Comparison of ENCODE assay signal across 7 cellular contexts in genomic region chr15:70722266-70723123, GRCh38. TPM values are rescaled to one million over a fixed set of nuclear protein-coding genes. Genes with fewer than 3 reads are reported as not detected.
DNase-seq lines count a peak whose midpoint lies in the region; ATAC-seq, FAIRE-seq and TF ChIP-seq lines count a peak whose summit lies in the region.

No MANE protein-coding gene starts in this region.

- H4K20me1 ChIP-seq in keratinocyte (ENCODE audit: control insufficient read depth, extremely low read depth, insufficient read depth, low read length): no peaks in the 10 kb centered on the region

- intact Hi-C loops in aorta (cut with DNase I): loop anchor here (10.0 kb wide), 1 partner anchor 48 kb away; no protein-coding TSS in a partner anchor

- H3K79me2 ChIP-seq in keratinocyte (ENCODE audit: control insufficient read depth, insufficient read depth, low read length): peaks cover 2% of the 10 kb centered on the region

- H3K9me3 ChIP-seq in keratinocyte (ENCODE audit: control insufficient read depth, low read depth, low read length) (no peaks in the 10 kb centered on the region), aorta (ENCODE audit: control insufficient read depth, low read length) (no peaks in the 10 kb centered on the region)

- H3K4me3 ChIP-seq in NB4 (ENCODE audit: low read depth, low read length) (no peak overlapping the region), keratinocyte (ENCODE audit: control insufficient read depth in 2 of 3, extremely low read depth in 1 of 3, insufficient read depth in 2 of 3, low read depth in 1 of 3, low read length in 3 of 3) (no peak overlapping the region), aorta (ENCODE audit: low read length in 2 of 2) (no peak overlapping the region)

- no peaks in the 10 kb centered on the region for H3K27me3 ChIP-seq in keratinocyte (ENCODE audit: control insufficient read depth, extremely low read depth, insufficient read depth, low read length)
- H3K27me3 ChIP-seq in aorta (ENCODE audit: control insufficient read depth in 1 of 2, insufficient read depth in 2 of 2, low read length in 1 of 2): no peaks in the 10 kb centered on the region

- no peak for TF ChIP-seq POLR2A in NB4 (IDR thresholded peaks at IDR 0.05; ENCODE audit: extremely low read depth, insufficient read length)

- no peak overlapping the region for H3K9ac ChIP-seq in keratinocyte (ENCODE audit: control insufficient read depth, extremely low read depth, insufficient read depth, low read length)

- DNase-seq in GM10266 (ENCODE audit: extremely low spot score): peak; percentile 38
- DNase-seq in NB4 (ENCODE audit: low read depth): peak; percentile 65
- peak; percentile 68 for DNase-seq in amniotic epithelial cell (ENCODE audit: low read depth)
- no peak for DNase-seq in keratinocyte (ENCODE audit: low read depth, low spot score)
- no peak for DNase-seq in aorta
- no peak for DNase-seq in T-helper 9 cell
- DNase-seq in NCI-H128 (lab: John Stamatoyannopoulos, UW; ENCODE audit: unreplicated experiment): no peak

- WGBS in aorta, 2 donors: 67 to 73% methylated on average over 3 of the region's 3 CpGs

- H3K4me1 ChIP-seq in keratinocyte (ENCODE audit: control insufficient read depth, extremely low read depth, insufficient read depth, low read length) (no peaks in the 10 kb centered on the region), aorta (ENCODE audit: control insufficient read depth in 1 of 2, insufficient read depth in 2 of 2, low read length in 2 of 2) (peaks cover under 1 to 3% of the 10 kb centered on the region in 2 donors)

- H2AFZ ChIP-seq in keratinocyte (ENCODE audit: control insufficient read depth, low read length): no peak overlapping the region

- dilution Hi-C loops in keratinocyte (cut with MboI; ENCODE audit: extremely low pct_ligation_motif_present, low sequenced_read_pairs): no loop called here

- H3K27ac ChIP-seq in keratinocyte (ENCODE audit: control insufficient read depth, insufficient read depth, low read length) (no peak overlapping the region), aorta (ENCODE audit: low read depth in 1 of 2, low read length in 2 of 2) (no peak overlapping the region)

- H3K4me2 ChIP-seq in keratinocyte (ENCODE audit: control insufficient read depth, extremely low read depth, insufficient read depth, low read depth, low read length): no peak overlapping the region

- TF ChIP-seq CTCF in GM10266 (IDR thresholded peaks at IDR 0.05; ENCODE audit: control insufficient read depth, insufficient read depth, low read depth, missing control alignments) (peak; percentile 53), NB4 (IDR thresholded peaks at IDR 0.05; ENCODE audit: low read depth, low read length) (peak; percentile 42), keratinocyte (optimal IDR thresholded peaks at IDR 0.05 in 1 of 3, IDR thresholded peaks at IDR 0.05 in 1 of 3, conservative IDR thresholded peaks at IDR 0.05 in 1 of 3; ENCODE audit: extremely low read depth in 1 of 3, insufficient read depth in 2 of 3, low read length in 3 of 3) (peak in 2 of 3 experiments; percentile 46 to 47)

- ATAC-seq in aorta (ENCODE audit: low FRiP score): peak; percentile 60

- H3K36me3 ChIP-seq in keratinocyte (ENCODE audit: control insufficient read depth in 2 of 2, extremely low read depth in 1 of 2, insufficient read depth in 2 of 2, low read length in 2 of 2) (no peaks in the 10 kb centered on the region), aorta (ENCODE audit: control insufficient read depth in 1 of 2, insufficient read depth in 2 of 2, low read length in 1 of 2) (no peaks in the 10 kb centered on the region)

- FAIRE-seq in keratinocyte (lab: Jason Lieb, UNC): peak; percentile 48

- peaks cover 2% of the 10 kb centered on the region for H3K9me1 ChIP-seq in keratinocyte (ENCODE audit: control insufficient read depth, extremely low read depth, insufficient read depth, low read length)

RNA-seq across cellular contexts. Expression of gene UACA, which starts 40.9 kb away (rescaled TPM):
- polyA plus RNA-seq in keratinocyte (13.4 to 26.6 TPM (median 22.7 TPM) in 3 replicates), aorta (100 to 1,000 TPM in 1 of 2 donors, 10 to 100 TPM in 1; 59.6 to 185 TPM)
- 97.8 TPM for polyA plus RNA-seq in keratinocyte (2011; ENCODE audit: low read depth)
- polyA plus RNA-seq in keratinocyte (2011; cell fraction: cytosol; rRNA removed): 5.4 and 11.3 TPM in 2 replicates
- polyA plus RNA-seq in keratinocyte (2011; cell fraction: nucleus; rRNA removed): 18.3 and 24.3 TPM in 2 replicates
- 24.4 and 36.1 TPM in 2 replicates for polyA plus RNA-seq in keratinocyte (2012; ENCODE audit: low replicate concordance)
- polyA minus RNA-seq in keratinocyte: 56.5 to 74.6 TPM (median 62.3 TPM) in 3 replicates
- 19.2 TPM for polyA minus RNA-seq in keratinocyte (2011; cell fraction: cytosol; rRNA and poly(A)+ RNA removed)
- 23.7 and 44.8 TPM in 2 replicates for polyA minus RNA-seq in keratinocyte (2011; cell fraction: nucleus; rRNA and poly(A)+ RNA removed)
- total RNA-seq in aorta: 100 to 1,000 TPM; 114 to 132 TPM

Comparison
In these comparisons a context has a peak if more than half of its experiments do, and no peak if none do; other contexts are left out.
1. DNase-seq: peak in GM10266 (single experiment), NB4 (single experiment) and amniotic epithelial cell (single experiment); none in keratinocyte (single experiment), aorta (0 of 2), T-helper 9 cell (single experiment) and NCI-H128 (single experiment).
2. Peak in every context shown above with its lines, with median percentiles within 50 percentile points of each other: CTCF ChIP-seq.